32 cellular contexts compared by ENCODE assay signal in genomic region chr5:36686881-36687280, GRCh38.
"Had no signal": no experiment of that assay in that cellular context is flagged by ENCODE, and none has a peak within 500 bp of the region (broad histone marks: within the 10 kb centered on the region; RNA-seq: fewer than 3 reads in every experiment).

No MANE protein-coding gene starts in this region.

- H3K9me3 ChIP-seq: MG63, SJCRH30 had no signal

- H3K4me3 ChIP-seq: MG63, SJCRH30, SK-N-MC had no signal

- H3K36me3 ChIP-seq: MG63, SJCRH30, WERI-Rb-1 had no signal

- H3K9me3 Mint-ChIP-seq: activated CD8-positive, alpha-beta T cell treated with anti-CD3 and anti-CD28 coated beads for 36 hours; activated naive CD4-positive, alpha-beta T cell treated with anti-CD3 and anti-CD28 coated beads, Interleukin-2, amount 50 U/mL, for 24 hours; activated T-cell treated with anti-CD3 and anti-CD28 coated beads, Interleukin-2, amount 50 U/mL, for 72 hours; activated T-helper 17 cell treated with anti-CD3 and anti-CD28 coated beads, Interleukin-2, amount 50 U/mL, for 72 hours; brain had no signal

- H3K27ac Mint-ChIP-seq: activated CD8-positive, alpha-beta T cell treated with anti-CD3 and anti-CD28 coated beads for 36 hours; activated naive CD4-positive, alpha-beta T cell treated with anti-CD3 and anti-CD28 coated beads, Interleukin-2, amount 50 U/mL, for 24 hours; activated T-cell treated with anti-CD3 and anti-CD28 coated beads, Interleukin-2, amount 50 U/mL, for 72 hours; activated T-helper 17 cell treated with anti-CD3 and anti-CD28 coated beads, Interleukin-2, amount 50 U/mL, for 72 hours had no signal

- DNase-seq: activated CD4-positive, alpha-beta T cell treated with anti-CD3 and anti-CD28 coated beads for 1 hour; activated CD4-positive, alpha-beta T cell treated with anti-CD3 and anti-CD28 coated beads for 48 hours; activated CD4-positive, alpha-beta T cell treated with anti-CD3 and anti-CD28 coated beads, Interleukin-2, amount 50 U/mL, for 4 hours; activated CD4-positive, CD25-positive, alpha-beta regulatory T cell; activated CD8-positive, alpha-beta T cell treated with anti-CD3 and anti-CD28 coated beads for 36 hours; activated effector memory CD4-positive, alpha-beta T cell treated with anti-CD3 and anti-CD28 coated beads, Interleukin-2, amount 50 U/mL, for 16 hours; activated naive CD4-positive, alpha-beta T cell; activated T-cell treated with anti-CD3 and anti-CD28 coated beads, Interleukin-2, amount 50 U/mL, for 1 hour; activated T-cell treated with anti-CD3 and anti-CD28 coated beads, Interleukin-2, amount 50 U/mL, for 72 hours; anterior cingulate cortex; central memory CD4-positive, alpha-beta T cell; Kasumi-1; KG1; MG63; NCI-H1092 treated with DMSO at 0.1 percent for 48 hours; NCI-H1417; NCI-H146; NCI-H187; NCI-H2081; NCI-H2171 treated with DMSO at 0.1 percent for 48 hours; NCI-H2227 treated with DMSO at 0.1 percent for 48 hours; NCI-H446; NCI-H69; SHP77; SJCRH30; T1000; WERI-Rb-1 had no signal

- H3K27me3 ChIP-seq: MG63, SJCRH30 had no signal

- H3K27ac ChIP-seq: SJCRH30, SK-N-MC, WERI-Rb-1 had no signal

- H3K4me3 Mint-ChIP-seq: activated CD8-positive, alpha-beta T cell treated with anti-CD3 and anti-CD28 coated beads for 36 hours; activated naive CD4-positive, alpha-beta T cell treated with anti-CD3 and anti-CD28 coated beads, Interleukin-2, amount 50 U/mL, for 24 hours; activated T-cell treated with anti-CD3 and anti-CD28 coated beads, Interleukin-2, amount 50 U/mL, for 72 hours; activated T-helper 17 cell treated with anti-CD3 and anti-CD28 coated beads, Interleukin-2, amount 50 U/mL, for 72 hours; brain had no signal

- H3K36me3 Mint-ChIP-seq: activated naive CD4-positive, alpha-beta T cell treated with anti-CD3 and anti-CD28 coated beads, Interleukin-2, amount 50 U/mL, for 24 hours; brain had no signal

- ATAC-seq: activated CD8-positive, alpha-beta T cell treated with anti-CD3 and anti-CD28 coated beads for 36 hours; activated T-cell treated with anti-CD3 and anti-CD28 coated beads, Interleukin-2, amount 50 U/mL, for 72 hours; activated T-helper 17 cell treated with anti-CD3 and anti-CD28 coated beads, Interleukin-2, amount 50 U/mL, for 72 hours; Panc1 had no signal
